14 cellular contexts compared by ENCODE assay signal in genomic region chr6:100038546-100038945, GRCh38. TPM values are rescaled to one million over a fixed set of nuclear protein-coding genes. Genes with fewer than 3 reads are reported as not detected.
"Had no signal": no experiment of that assay in that cellular context is flagged by ENCODE, and none has a peak within 500 bp of the region (broad histone marks: within the 10 kb centered on the region; RNA-seq: fewer than 3 reads in every experiment).

No MANE protein-coding gene starts in this region.

RNA-seq across cellular contexts. Expression of gene MCHR2, which starts 44.5 kb away (rescaled TPM):
- total RNA-seq: activated B cell treated with CpG ODN at 0.5 μM for 24 hours; activated CD4-positive, alpha-beta memory T cell treated with anti-CD3 and anti-CD28 coated beads for 36 hours; activated CD4-positive, alpha-beta memory T cell treated with anti-CD3 and anti-CD28 coated beads, Interleukin-2, amount 10 ng/mL, durations not matched to agents 7 days and 5 days; activated CD4-positive, alpha-beta T cell treated with anti-CD3 and anti-CD28 coated beads for 36 hours; activated CD4-positive, alpha-beta T cell treated with anti-CD3 and anti-CD28 coated beads, Interleukin-2, amount 10 ng/mL, durations not matched to agents 24 days and 14 days; activated CD4-positive, alpha-beta T cell treated with anti-CD3 and anti-CD28 coated beads, Interleukin-2, amount 10 ng/mL, durations not matched to agents 7 days and 5 days; activated CD8-positive, alpha-beta memory T cell treated with anti-CD3 and anti-CD28 coated beads for 36 hours; activated CD8-positive, alpha-beta memory T cell treated with anti-CD3 and anti-CD28 coated beads, Interleukin-2, amount 10 ng/mL, durations not matched to agents 7 days and 5 days; activated CD8-positive, alpha-beta T cell treated with anti-CD3 and anti-CD28 coated beads for 36 hours; activated CD8-positive, alpha-beta T cell treated with anti-CD3 and anti-CD28 coated beads, Interleukin-2, amount 10 ng/mL, durations not matched to agents 7 days and 5 days; T-helper 1 cell treated with Interleukin-12 subunit alpha and Interleukin-12 subunit beta and Interleukin-4 antibody, amounts not matched to agents 30 ng/mL and 1 ng/mL, for 36 hours; T-helper 17 cell; T-helper 2 cell treated with Interferon-gamma antibody and Interleukin-4, amounts not matched to agents 100 ng/mL and 5 ng/mL, for 36 hours; WTC11 had no signal
